ENCODE assay signal across 1 cellular context in genomic region chr4:38993683-38994082, GRCh38.
A peak's percentile ranks its signal among the peaks of the same experiment; 100 is the strongest.
TF ChIP-seq lines count a peak whose summit lies in the region.

No MANE protein-coding gene starts in this region.

TF ChIP-seq in K562, 482 proteins besides CTCF, POLR2A, EP300 and RAD21 (continued from another document):
- TF ChIP-seq C11orf30 (IDR thresholded peaks at IDR 0.05; ENCODE audit: low read depth), result peak; percentile 34; the same call in 1 of the 2 replicates
